ENCODE assay signal across 1 cellular context in the genomic region with DNA sequence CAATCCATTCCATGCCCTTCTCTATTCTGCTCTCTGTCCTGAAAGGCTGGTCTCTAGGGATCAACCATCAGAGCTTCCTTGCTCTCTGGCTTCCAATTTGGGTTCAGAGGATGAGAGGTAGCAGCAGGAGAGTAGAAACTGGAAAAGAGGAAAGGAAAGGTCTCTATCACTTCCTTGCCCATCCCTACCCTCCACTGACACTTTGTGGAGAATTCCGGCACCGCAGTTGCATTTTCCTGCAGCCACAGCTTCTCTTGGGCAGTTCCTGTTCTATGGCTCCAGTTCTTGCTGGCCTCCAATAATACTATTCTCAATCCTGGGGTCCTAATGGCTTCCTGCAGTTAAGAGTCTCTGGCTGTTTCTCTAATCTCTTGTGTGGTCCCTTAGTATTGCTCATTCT.
TF ChIP-seq lines count a peak whose summit lies in the region.

No MANE protein-coding gene starts in this region.

TF ChIP-seq in HEK293, 187 proteins besides CTCF, POLR2A, EP300 and RAD21:
- TF ChIP-seq, protein P1, sequence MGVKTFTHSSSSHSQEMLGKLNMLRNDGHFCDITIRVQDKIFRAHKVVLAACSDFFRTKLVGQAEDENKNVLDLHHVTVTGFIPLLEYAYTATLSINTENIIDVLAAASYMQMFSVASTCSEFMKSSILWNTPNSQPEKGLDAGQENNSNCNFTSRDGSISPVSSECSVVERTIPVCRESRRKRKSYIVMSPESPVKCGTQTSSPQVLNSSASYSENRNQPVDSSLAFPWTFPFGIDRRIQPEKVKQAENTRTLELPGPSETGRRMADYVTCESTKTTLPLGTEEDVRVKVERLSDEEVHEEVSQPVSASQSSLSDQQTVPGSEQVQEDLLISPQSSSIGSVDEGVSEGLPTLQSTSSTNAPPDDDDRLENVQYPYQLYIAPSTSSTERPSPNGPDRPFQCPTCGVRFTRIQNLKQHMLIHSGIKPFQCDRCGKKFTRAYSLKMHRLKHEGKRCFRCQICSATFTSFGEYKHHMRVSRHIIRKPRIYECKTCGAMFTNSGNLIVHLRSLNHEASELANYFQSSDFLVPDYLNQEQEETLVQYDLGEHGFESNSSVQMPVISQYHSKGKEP (tag by site-specific recombination; IDR thresholded peaks at IDR 0.05) = no peak
- TF ChIP-seq ZNF560 (tag by site-specific recombination; IDR thresholded peaks at IDR 0.05; ENCODE audit: borderline replicate concordance) (no peak), ZNF585B (tag by site-specific recombination; IDR thresholded peaks at IDR 0.05) (no peak), ZNF654 (tag by site-specific recombination; IDR thresholded peaks at IDR 0.05; ENCODE audit: low read depth) (peak; percentile 15; the same call in 1 of the 2 replicates)
TF ChIP-seq in HEK293: peak in this region for 1.
